Comparison of ENCODE assay signal across 1 cellular context in the genomic region with DNA sequence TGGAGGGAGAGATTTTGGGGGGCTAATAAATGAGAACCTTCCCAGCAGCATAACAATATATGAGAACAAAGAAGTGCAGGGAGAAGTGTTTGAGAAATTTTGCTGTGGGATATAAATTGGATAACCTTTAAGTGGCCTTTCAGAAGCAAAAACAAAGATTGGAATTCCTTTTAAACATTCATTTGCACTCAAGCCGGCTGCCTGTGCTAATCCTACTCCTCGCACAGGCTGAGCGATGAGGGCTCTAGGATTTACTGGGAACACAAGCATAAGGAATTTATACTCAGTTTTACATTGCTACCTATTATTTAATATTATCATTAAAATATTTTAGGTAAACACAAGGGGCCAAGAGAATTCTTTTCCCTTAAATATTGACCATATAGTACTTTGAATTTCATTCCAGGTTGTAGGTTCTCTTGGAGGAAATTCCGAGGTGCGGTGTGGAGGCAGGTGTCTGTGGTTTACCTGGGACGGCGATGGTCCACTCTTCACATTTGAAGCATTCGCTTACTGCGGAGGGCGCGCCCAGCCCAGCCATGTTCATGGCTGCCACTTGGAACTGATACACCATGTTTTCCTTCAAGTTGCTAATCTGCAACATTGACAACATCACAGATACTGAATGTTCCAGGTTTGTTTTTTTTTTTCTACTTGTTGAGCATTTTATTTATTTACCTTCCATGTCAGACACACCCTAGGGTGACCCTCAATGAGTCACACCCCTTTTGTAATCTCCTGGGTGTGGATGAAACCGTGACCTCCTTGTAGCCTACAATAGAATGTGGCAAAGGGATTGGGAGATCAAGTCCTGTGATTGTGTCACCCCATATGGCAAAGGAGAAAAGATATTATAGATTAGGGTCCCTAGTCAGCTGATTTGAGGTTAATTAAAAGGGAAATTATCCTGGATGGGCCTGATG.
TF ChIP-seq lines count a peak whose summit lies in the region.

No MANE protein-coding gene starts in this region.

TF ChIP-seq in WTC11, 78 proteins besides CTCF, POLR2A, EP300 and RAD21 (continued from another document):
- TF ChIP-seq, protein P1, sequence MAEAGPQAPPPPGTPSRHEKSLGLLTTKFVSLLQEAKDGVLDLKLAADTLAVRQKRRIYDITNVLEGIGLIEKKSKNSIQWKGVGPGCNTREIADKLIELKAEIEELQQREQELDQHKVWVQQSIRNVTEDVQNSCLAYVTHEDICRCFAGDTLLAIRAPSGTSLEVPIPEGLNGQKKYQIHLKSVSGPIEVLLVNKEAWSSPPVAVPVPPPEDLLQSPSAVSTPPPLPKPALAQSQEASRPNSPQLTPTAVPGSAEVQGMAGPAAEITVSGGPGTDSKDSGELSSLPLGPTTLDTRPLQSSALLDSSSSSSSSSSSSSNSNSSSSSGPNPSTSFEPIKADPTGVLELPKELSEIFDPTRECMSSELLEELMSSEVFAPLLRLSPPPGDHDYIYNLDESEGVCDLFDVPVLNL (CRISPR knock-in tag; IDR thresholded peaks at IDR 0.05; ENCODE audit: borderline replicate concordance, low read depth): no peak
- TF ChIP-seq, protein P2, sequence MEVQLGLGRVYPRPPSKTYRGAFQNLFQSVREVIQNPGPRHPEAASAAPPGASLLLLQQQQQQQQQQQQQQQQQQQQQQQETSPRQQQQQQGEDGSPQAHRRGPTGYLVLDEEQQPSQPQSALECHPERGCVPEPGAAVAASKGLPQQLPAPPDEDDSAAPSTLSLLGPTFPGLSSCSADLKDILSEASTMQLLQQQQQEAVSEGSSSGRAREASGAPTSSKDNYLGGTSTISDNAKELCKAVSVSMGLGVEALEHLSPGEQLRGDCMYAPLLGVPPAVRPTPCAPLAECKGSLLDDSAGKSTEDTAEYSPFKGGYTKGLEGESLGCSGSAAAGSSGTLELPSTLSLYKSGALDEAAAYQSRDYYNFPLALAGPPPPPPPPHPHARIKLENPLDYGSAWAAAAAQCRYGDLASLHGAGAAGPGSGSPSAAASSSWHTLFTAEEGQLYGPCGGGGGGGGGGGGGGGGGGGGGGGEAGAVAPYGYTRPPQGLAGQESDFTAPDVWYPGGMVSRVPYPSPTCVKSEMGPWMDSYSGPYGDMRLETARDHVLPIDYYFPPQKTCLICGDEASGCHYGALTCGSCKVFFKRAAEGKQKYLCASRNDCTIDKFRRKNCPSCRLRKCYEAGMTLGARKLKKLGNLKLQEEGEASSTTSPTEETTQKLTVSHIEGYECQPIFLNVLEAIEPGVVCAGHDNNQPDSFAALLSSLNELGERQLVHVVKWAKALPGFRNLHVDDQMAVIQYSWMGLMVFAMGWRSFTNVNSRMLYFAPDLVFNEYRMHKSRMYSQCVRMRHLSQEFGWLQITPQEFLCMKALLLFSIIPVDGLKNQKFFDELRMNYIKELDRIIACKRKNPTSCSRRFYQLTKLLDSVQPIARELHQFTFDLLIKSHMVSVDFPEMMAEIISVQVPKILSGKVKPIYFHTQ (CRISPR knock-in tag; IDR thresholded peaks at IDR 0.05): no peak
- TF ChIP-seq, protein P3, sequence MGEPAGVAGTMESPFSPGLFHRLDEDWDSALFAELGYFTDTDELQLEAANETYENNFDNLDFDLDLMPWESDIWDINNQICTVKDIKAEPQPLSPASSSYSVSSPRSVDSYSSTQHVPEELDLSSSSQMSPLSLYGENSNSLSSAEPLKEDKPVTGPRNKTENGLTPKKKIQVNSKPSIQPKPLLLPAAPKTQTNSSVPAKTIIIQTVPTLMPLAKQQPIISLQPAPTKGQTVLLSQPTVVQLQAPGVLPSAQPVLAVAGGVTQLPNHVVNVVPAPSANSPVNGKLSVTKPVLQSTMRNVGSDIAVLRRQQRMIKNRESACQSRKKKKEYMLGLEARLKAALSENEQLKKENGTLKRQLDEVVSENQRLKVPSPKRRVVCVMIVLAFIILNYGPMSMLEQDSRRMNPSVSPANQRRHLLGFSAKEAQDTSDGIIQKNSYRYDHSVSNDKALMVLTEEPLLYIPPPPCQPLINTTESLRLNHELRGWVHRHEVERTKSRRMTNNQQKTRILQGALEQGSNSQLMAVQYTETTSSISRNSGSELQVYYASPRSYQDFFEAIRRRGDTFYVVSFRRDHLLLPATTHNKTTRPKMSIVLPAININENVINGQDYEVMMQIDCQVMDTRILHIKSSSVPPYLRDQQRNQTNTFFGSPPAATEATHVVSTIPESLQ (CRISPR knock-in tag; IDR thresholded peaks at IDR 0.05): no peak
- no peak for TF ChIP-seq ZNF263 (CRISPR knock-in tag; IDR thresholded peaks at IDR 0.05; ENCODE audit: low read depth)
